Comparison of ENCODE assay signal across 4 cellular contexts in the genomic region with DNA sequence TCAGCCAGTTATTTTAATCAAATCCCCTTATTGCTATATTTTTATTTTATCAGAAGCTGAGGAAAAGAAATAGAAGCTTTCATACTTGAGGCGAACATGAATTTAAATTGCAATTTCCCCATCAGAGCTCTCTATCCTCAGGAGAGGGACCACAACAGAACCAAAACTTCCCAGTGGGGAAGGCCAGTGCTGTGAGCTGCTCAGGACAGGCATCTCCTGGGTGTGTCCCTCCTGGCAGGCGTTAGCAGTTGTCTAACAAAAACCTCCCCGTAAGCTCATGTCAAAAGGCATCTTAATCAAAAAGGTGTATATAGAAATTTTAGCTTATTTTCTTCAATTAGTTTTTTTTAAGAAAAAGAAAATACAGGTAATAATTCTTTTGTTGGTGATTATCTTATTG.
"Had no signal": no experiment of that assay in that cellular context is flagged by ENCODE, and none has a peak within 500 bp of the region (broad histone marks: within the 10 kb centered on the region; RNA-seq: fewer than 3 reads in every experiment).

No MANE protein-coding gene starts in this region.

- ATAC-seq: GM23338 had no signal

- DNase-seq: H9, HCEC 1CT, IMR-90 had no signal

- H3K4me3 ChIP-seq: GM23338 had no signal
